In genomic region chr7:12572941-12573340, GRCh38 we compare ENCODE assay signal across 22 cellular contexts.
DNase-seq lines count a peak whose midpoint lies in the region; ATAC-seq lines count a peak whose summit lies in the region.
"Had no signal": no experiment of that assay in that cellular context is flagged by ENCODE, and none has a peak within 500 bp of the region (broad histone marks: within the 10 kb centered on the region; RNA-seq: fewer than 3 reads in every experiment).

No MANE protein-coding gene starts in this region.

- H3K27me3 ChIP-seq in mucosa of rectum (ENCODE audit: control insufficient read depth in 2 of 2, insufficient read depth in 2 of 2, low read length in 2 of 2) = peaks cover 0 to 7% of the 10 kb centered on the region in 2 donors
- H3K27me3 ChIP-seq: body of pancreas had no signal

- DNase-seq in activated naive CD4-positive, alpha-beta T cell treated with anti-CD3 and anti-CD28 coated beads, Interleukin-2, amount 50 U/mL, for 16 hours = no peak
- DNase-seq in OCI-M1 (lab: John Stamatoyannopoulos, UW) (peak; percentile 50), nucleus accumbens (lab: John Stamatoyannopoulos, UW) (no peak), dedifferentiated amniotic fluid mesenchymal stem cell (ENCODE audit: extremely low spot score) (no peak)
- DNase-seq: activated CD4-positive, alpha-beta T cell treated with anti-CD3 and anti-CD28 coated beads, Interleukin-2, amount 10 ng/mL, durations not matched to agents 24 days and 14 days; body of pancreas; CD4-positive, CD25-positive, alpha-beta regulatory T cell; DMS 273 treated with DMSO at 0.1 percent for 48 hours; endodermal cell; kidney glomerular epithelial cell; mammary epithelial cell; NCI-H146; NCI-H526 treated with DMSO at 0.1 percent for 48 hours; stomach; T-helper 17 cell had no signal

- H3K27ac Mint-ChIP-seq in activated naive CD4-positive, alpha-beta T cell treated with anti-CD3 and anti-CD28 coated beads, Interleukin-2, amount 50 U/mL, for 24 hours = peak overlapping the region; percentile 10
- H3K27ac Mint-ChIP-seq: activated CD4-positive, alpha-beta T cell treated with anti-CD3 and anti-CD28 coated beads, Interleukin-2, amount 10 ng/mL, durations not matched to agents 24 days and 14 days; CD4-positive, CD25-positive, alpha-beta regulatory T cell; endodermal cell; IgD-negative memory B cell; T-helper 17 cell; type B pancreatic cell had no signal

- peaks cover 15% of the 10 kb centered on the region for H3K4me1 Mint-ChIP-seq in activated naive CD4-positive, alpha-beta T cell treated with anti-CD3 and anti-CD28 coated beads, Interleukin-2, amount 50 U/mL, for 24 hours

- peak overlapping the region; percentile 7 to 20 for H3K27ac ChIP-seq in mucosa of rectum (ENCODE audit: low read depth in 2 of 2, low read length in 2 of 2)
- H3K27ac ChIP-seq: body of pancreas, SJSA1 had no signal

- no peaks in the 10 kb centered on the region for H3K36me3 Mint-ChIP-seq in activated naive CD4-positive, alpha-beta T cell treated with anti-CD3 and anti-CD28 coated beads, Interleukin-2, amount 50 U/mL, for 24 hours
- H3K36me3 Mint-ChIP-seq: CD4-positive, CD25-positive, alpha-beta regulatory T cell; IgD-negative memory B cell; type B pancreatic cell had no signal

- H3K4me1 ChIP-seq in mucosa of rectum (ENCODE audit: control insufficient read depth in 2 of 2, insufficient read depth in 2 of 2, low read length in 2 of 2) = peaks cover 11 to 18% of the 10 kb centered on the region in 2 donors

- H3K27me3 Mint-ChIP-seq in activated naive CD4-positive, alpha-beta T cell treated with anti-CD3 and anti-CD28 coated beads, Interleukin-2, amount 50 U/mL, for 24 hours = peaks cover 35% of the 10 kb centered on the region

- H3K9ac ChIP-seq in mucosa of rectum (ENCODE audit: low read depth in 1 of 2, low read length in 2 of 2) = no peak overlapping the region

- no peak overlapping the region for H3K4me3 Mint-ChIP-seq in activated naive CD4-positive, alpha-beta T cell treated with anti-CD3 and anti-CD28 coated beads, Interleukin-2, amount 50 U/mL, for 24 hours
- H3K4me3 Mint-ChIP-seq: activated CD4-positive, alpha-beta T cell treated with anti-CD3 and anti-CD28 coated beads, Interleukin-2, amount 10 ng/mL, durations not matched to agents 24 days and 14 days; CD4-positive, CD25-positive, alpha-beta regulatory T cell; endodermal cell; T-helper 17 cell; type B pancreatic cell had no signal

- H3K9me3 ChIP-seq in mucosa of rectum (ENCODE audit: control insufficient read depth in 2 of 2, low read length in 2 of 2) = no peaks in the 10 kb centered on the region
- H3K9me3 ChIP-seq: body of pancreas, SJSA1, stomach had no signal

- no peaks in the 10 kb centered on the region for H3K36me3 ChIP-seq in mucosa of rectum (ENCODE audit: control insufficient read depth in 2 of 2, insufficient read depth in 2 of 2, low read length in 2 of 2)
- H3K36me3 ChIP-seq: SJSA1, stomach had no signal

- peak overlapping the region in 1 of 2 donors; percentile 17 for H3K4me3 ChIP-seq in mucosa of rectum (ENCODE audit: low read length in 2 of 2)
- H3K4me3 ChIP-seq: body of pancreas, SJSA1, stomach had no signal

- ATAC-seq in HG03439 (IDR thresholded peaks at IDR 0.05; ENCODE audit: unreplicated experiment) = no peak
- ATAC-seq: body of pancreas, Panc1, T-helper 17 cell had no signal

- H3K9me3 Mint-ChIP-seq in activated naive CD4-positive, alpha-beta T cell treated with anti-CD3 and anti-CD28 coated beads, Interleukin-2, amount 50 U/mL, for 24 hours = no peaks in the 10 kb centered on the region
- H3K9me3 Mint-ChIP-seq: activated CD4-positive, alpha-beta T cell treated with anti-CD3 and anti-CD28 coated beads, Interleukin-2, amount 10 ng/mL, durations not matched to agents 24 days and 14 days; CD4-positive, CD25-positive, alpha-beta regulatory T cell; endodermal cell; IgD-negative memory B cell; type B pancreatic cell had no signal
